In genomic region chr15:64095795-64096485, GRCh38 we compare ENCODE assay signal across 1 cellular context.
TF ChIP-seq lines count a peak whose summit lies in the region.

A gene with protein sequence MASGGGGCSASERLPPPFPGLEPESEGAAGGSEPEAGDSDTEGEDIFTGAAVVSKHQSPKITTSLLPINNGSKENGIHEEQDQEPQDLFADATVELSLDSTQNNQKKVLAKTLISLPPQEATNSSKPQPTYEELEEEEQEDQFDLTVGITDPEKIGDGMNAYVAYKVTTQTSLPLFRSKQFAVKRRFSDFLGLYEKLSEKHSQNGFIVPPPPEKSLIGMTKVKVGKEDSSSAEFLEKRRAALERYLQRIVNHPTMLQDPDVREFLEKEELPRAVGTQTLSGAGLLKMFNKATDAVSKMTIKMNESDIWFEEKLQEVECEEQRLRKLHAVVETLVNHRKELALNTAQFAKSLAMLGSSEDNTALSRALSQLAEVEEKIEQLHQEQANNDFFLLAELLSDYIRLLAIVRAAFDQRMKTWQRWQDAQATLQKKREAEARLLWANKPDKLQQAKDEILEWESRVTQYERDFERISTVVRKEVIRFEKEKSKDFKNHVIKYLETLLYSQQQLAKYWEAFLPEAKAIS (plus strand): TSS chr15:64095982. CDS start chr15:64096014, 32 bp downstream.

TF ChIP-seq in HEK293, 187 proteins besides CTCF, POLR2A, EP300 and RAD21 (continued from another document and continues in another):
- TF ChIP-seq ZNF501 (tag by site-specific recombination; IDR thresholded peaks at IDR 0.05) (peak; percentile 84), ZNF658 (tag by site-specific recombination; IDR thresholded peaks at IDR 0.05) (no peak), ZNF488 (tag by site-specific recombination; IDR thresholded peaks at IDR 0.05) (no peak), ZFP37 (tag by site-specific recombination; IDR thresholded peaks at IDR 0.05) (peak; percentile 75; the same call in 1 of the 2 replicates), HOXD13 (CRISPR knock-in tag; IDR thresholded peaks at IDR 0.05; ENCODE audit: borderline replicate concordance) (no peak), MEIS1 (CRISPR knock-in tag; IDR thresholded peaks at IDR 0.05; ENCODE audit: borderline replicate concordance) (no peak), ZNF843 (tag by site-specific recombination; IDR thresholded peaks at IDR 0.05) (peak; percentile 59), ZNF514 (tag by site-specific recombination; IDR thresholded peaks at IDR 0.05) (no peak), ZNF223 (tag by site-specific recombination; IDR thresholded peaks at IDR 0.05) (no peak), KLF8 (tag by site-specific recombination; IDR thresholded peaks at IDR 0.05) (peak; percentile 80), ZNF433 (tag by site-specific recombination; IDR thresholded peaks at IDR 0.05; ENCODE audit: low read depth) (no peak), ZNF10 (tag by site-specific recombination; IDR thresholded peaks at IDR 0.05) (no peak), ZNF302 (tag by site-specific recombination; IDR thresholded peaks at IDR 0.05; ENCODE audit: low read depth) (no peak), ZNF449 (tag by site-specific recombination; IDR thresholded peaks at IDR 0.05) (no peak), ZNF423 (tag by site-specific recombination; IDR thresholded peaks at IDR 0.05) (no peak), ZNF239 (tag by site-specific recombination; IDR thresholded peaks at IDR 0.05) (no peak), ZFP69B (tag by site-specific recombination; IDR thresholded peaks at IDR 0.05) (0 out of 2 replicates have a peak, but pooled peaks have one; percentile 63), ZEB2 (tag by site-specific recombination; IDR thresholded peaks at IDR 0.05) (peak; percentile 86), ZFP41 (tag by site-specific recombination; IDR thresholded peaks at IDR 0.05; ENCODE audit: borderline replicate concordance) (no peak)
- TF ChIP-seq, protein P1, sequence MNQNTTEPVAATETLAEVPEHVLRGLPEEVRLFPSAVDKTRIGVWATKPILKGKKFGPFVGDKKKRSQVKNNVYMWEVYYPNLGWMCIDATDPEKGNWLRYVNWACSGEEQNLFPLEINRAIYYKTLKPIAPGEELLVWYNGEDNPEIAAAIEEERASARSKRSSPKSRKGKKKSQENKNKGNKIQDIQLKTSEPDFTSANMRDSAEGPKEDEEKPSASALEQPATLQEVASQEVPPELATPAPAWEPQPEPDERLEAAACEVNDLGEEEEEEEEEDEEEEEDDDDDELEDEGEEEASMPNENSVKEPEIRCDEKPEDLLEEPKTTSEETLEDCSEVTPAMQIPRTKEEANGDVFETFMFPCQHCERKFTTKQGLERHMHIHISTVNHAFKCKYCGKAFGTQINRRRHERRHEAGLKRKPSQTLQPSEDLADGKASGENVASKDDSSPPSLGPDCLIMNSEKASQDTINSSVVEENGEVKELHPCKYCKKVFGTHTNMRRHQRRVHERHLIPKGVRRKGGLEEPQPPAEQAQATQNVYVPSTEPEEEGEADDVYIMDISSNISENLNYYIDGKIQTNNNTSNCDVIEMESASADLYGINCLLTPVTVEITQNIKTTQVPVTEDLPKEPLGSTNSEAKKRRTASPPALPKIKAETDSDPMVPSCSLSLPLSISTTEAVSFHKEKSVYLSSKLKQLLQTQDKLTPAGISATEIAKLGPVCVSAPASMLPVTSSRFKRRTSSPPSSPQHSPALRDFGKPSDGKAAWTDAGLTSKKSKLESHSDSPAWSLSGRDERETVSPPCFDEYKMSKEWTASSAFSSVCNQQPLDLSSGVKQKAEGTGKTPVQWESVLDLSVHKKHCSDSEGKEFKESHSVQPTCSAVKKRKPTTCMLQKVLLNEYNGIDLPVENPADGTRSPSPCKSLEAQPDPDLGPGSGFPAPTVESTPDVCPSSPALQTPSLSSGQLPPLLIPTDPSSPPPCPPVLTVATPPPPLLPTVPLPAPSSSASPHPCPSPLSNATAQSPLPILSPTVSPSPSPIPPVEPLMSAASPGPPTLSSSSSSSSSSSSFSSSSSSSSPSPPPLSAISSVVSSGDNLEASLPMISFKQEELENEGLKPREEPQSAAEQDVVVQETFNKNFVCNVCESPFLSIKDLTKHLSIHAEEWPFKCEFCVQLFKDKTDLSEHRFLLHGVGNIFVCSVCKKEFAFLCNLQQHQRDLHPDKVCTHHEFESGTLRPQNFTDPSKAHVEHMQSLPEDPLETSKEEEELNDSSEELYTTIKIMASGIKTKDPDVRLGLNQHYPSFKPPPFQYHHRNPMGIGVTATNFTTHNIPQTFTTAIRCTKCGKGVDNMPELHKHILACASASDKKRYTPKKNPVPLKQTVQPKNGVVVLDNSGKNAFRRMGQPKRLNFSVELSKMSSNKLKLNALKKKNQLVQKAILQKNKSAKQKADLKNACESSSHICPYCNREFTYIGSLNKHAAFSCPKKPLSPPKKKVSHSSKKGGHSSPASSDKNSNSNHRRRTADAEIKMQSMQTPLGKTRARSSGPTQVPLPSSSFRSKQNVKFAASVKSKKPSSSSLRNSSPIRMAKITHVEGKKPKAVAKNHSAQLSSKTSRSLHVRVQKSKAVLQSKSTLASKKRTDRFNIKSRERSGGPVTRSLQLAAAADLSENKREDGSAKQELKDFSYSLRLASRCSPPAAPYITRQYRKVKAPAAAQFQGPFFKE (tag by site-specific recombination; IDR thresholded peaks at IDR 0.05; ENCODE audit: borderline replicate concordance) = no peak
- TF ChIP-seq, protein P2, sequence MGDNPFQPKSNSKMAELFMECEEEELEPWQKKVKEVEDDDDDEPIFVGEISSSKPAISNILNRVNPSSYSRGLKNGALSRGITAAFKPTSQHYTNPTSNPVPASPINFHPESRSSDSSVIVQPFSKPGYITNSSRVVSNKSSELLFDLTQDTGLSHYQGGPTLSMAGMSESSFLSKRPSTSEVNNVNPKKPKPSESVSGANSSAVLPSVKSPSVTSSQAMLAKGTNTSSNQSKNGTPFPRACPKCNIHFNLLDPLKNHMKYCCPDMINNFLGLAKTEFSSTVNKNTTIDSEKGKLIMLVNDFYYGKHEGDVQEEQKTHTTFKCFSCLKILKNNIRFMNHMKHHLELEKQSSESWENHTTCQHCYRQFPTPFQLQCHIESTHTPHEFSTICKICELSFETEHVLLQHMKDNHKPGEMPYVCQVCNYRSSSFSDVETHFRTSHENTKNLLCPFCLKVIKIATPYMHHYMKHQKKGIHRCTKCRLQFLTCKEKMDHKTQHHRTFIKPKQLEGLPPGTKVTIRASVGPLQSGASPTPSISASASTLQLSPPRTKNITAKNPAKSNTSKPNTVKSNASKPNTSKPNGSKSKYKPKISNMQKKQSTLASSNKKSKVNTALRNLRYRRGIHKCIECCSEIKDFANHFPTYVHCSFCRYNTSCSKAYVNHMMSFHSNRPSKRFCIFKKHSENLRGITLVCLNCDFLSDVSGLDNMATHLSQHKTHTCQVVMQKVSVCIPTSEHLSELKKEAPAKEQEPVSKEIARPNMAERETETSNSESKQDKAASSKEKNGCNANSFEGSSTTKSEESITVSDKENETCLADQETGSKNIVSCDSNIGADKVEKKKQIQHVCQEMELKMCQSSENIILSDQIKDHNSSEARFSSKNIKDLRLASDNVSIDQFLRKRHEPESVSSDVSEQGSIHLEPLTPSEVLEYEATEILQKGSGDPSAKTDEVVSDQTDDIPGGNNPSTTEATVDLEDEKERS (tag by site-specific recombination; IDR thresholded peaks at IDR 0.05) = 0 out of 2 replicates have a peak, but pooled peaks have one; percentile 16
- TF ChIP-seq, protein P3, sequence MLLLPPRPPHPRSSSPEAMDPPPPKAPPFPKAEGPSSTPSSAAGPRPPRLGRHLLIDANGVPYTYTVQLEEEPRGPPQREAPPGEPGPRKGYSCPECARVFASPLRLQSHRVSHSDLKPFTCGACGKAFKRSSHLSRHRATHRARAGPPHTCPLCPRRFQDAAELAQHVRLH (tag by site-specific recombination; IDR thresholded peaks at IDR 0.05) = peak; percentile 41; the same call in 1 of the 2 replicates
- TF ChIP-seq, protein P4, sequence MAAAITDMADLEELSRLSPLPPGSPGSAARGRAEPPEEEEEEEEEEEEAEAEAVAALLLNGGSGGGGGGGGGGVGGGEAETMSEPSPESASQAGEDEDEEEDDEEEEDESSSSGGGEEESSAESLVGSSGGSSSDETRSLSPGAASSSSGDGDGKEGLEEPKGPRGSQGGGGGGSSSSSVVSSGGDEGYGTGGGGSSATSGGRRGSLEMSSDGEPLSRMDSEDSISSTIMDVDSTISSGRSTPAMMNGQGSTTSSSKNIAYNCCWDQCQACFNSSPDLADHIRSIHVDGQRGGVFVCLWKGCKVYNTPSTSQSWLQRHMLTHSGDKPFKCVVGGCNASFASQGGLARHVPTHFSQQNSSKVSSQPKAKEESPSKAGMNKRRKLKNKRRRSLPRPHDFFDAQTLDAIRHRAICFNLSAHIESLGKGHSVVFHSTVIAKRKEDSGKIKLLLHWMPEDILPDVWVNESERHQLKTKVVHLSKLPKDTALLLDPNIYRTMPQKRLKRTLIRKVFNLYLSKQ (tag by site-specific recombination; IDR thresholded peaks at IDR 0.05; ENCODE audit: borderline replicate concordance) = no peak
- TF ChIP-seq, protein P5, sequence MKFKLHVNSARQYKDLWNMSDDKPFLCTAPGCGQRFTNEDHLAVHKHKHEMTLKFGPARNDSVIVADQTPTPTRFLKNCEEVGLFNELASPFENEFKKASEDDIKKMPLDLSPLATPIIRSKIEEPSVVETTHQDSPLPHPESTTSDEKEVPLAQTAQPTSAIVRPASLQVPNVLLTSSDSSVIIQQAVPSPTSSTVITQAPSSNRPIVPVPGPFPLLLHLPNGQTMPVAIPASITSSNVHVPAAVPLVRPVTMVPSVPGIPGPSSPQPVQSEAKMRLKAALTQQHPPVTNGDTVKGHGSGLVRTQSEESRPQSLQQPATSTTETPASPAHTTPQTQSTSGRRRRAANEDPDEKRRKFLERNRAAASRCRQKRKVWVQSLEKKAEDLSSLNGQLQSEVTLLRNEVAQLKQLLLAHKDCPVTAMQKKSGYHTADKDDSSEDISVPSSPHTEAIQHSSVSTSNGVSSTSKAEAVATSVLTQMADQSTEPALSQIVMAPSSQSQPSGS (tag by site-specific recombination; IDR thresholded peaks at IDR 0.05; ENCODE audit: low read depth) = no peak
- TF ChIP-seq, protein P6, sequence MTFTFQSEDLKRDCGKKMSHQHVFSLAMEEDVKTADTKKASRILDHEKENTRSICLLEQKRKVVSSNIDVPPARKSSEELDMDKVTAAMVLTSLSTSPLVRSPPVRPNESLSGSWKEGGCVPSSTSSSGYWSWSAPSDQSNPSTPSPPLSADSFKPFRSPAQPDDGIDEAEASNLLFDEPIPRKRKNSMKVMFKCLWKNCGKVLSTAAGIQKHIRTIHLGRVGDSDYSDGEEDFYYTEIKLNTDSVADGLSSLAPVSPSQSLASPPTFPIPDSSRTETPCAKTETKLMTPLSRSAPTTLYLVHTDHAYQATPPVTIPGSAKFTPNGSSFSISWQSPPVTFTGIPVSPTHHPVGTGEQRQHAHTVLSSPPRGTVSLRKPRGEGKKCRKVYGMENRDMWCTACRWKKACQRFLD (tag by site-specific recombination; IDR thresholded peaks at IDR 0.05) = no peak
- TF ChIP-seq, protein P7, sequence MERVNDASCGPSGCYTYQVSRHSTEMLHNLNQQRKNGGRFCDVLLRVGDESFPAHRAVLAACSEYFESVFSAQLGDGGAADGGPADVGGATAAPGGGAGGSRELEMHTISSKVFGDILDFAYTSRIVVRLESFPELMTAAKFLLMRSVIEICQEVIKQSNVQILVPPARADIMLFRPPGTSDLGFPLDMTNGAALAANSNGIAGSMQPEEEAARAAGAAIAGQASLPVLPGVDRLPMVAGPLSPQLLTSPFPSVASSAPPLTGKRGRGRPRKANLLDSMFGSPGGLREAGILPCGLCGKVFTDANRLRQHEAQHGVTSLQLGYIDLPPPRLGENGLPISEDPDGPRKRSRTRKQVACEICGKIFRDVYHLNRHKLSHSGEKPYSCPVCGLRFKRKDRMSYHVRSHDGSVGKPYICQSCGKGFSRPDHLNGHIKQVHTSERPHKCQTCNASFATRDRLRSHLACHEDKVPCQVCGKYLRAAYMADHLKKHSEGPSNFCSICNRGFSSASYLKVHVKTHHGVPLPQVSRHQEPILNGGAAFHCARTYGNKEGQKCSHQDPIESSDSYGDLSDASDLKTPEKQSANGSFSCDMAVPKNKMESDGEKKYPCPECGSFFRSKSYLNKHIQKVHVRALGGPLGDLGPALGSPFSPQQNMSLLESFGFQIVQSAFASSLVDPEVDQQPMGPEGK (tag by site-specific recombination; IDR thresholded peaks at IDR 0.05) = peak; percentile 62; the same call in 1 of the 2 replicates
- TF ChIP-seq, protein P8, sequence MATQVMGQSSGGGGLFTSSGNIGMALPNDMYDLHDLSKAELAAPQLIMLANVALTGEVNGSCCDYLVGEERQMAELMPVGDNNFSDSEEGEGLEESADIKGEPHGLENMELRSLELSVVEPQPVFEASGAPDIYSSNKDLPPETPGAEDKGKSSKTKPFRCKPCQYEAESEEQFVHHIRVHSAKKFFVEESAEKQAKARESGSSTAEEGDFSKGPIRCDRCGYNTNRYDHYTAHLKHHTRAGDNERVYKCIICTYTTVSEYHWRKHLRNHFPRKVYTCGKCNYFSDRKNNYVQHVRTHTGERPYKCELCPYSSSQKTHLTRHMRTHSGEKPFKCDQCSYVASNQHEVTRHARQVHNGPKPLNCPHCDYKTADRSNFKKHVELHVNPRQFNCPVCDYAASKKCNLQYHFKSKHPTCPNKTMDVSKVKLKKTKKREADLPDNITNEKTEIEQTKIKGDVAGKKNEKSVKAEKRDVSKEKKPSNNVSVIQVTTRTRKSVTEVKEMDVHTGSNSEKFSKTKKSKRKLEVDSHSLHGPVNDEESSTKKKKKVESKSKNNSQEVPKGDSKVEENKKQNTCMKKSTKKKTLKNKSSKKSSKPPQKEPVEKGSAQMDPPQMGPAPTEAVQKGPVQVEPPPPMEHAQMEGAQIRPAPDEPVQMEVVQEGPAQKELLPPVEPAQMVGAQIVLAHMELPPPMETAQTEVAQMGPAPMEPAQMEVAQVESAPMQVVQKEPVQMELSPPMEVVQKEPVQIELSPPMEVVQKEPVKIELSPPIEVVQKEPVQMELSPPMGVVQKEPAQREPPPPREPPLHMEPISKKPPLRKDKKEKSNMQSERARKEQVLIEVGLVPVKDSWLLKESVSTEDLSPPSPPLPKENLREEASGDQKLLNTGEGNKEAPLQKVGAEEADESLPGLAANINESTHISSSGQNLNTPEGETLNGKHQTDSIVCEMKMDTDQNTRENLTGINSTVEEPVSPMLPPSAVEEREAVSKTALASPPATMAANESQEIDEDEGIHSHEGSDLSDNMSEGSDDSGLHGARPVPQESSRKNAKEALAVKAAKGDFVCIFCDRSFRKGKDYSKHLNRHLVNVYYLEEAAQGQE (tag by site-specific recombination; IDR thresholded peaks at IDR 0.05) = peak; percentile 96
